23 cellular contexts compared by ENCODE assay signal in genomic region chr14:102195446-102195845, GRCh38. TPM values are rescaled to one million over a fixed set of nuclear protein-coding genes. Genes with fewer than 3 reads are reported as not detected.
DNase-seq lines count a peak whose midpoint lies in the region; ATAC-seq, FAIRE-seq and TF ChIP-seq lines count a peak whose summit lies in the region.
"Had no signal": no experiment of that assay in that cellular context is flagged by ENCODE, and none has a peak within 500 bp of the region (broad histone marks: within the 10 kb centered on the region; RNA-seq: fewer than 3 reads in every experiment).

No MANE protein-coding gene starts in this region.

- H2AFZ ChIP-seq in K562 (ENCODE audit: low read depth, low read length), result no peak overlapping the region

- H3K9me3 Mint-ChIP-seq in WTC11, result no peaks in the 10 kb centered on the region
- H3K9me3 Mint-ChIP-seq: CD4-positive, alpha-beta memory T cell had no signal

- H3K27ac Mint-ChIP-seq in WTC11, result no peak overlapping the region

- in situ Hi-C loops in K562 (cut with MboI), result no loop called here

- no peak overlapping the region for H3K4me3 ChIP-seq in K562
- H3K4me3 ChIP-seq: BLaER1 treated with 17β-estradiol and CSF1 and Interleukin-3, amounts not matched to agents 10 nM and 100 nM had no signal

- TF ChIP-seq RAD21 in K562 (CRISPR knock-in tag; conservative IDR thresholded peaks at IDR 0.05 in 1 of 2, IDR thresholded peaks at IDR 0.05 in 1 of 2), result no peak

- FAIRE-seq in K562 (lab: Jason Lieb, UNC), result no peak
- FAIRE-seq: A204.1, GM12891, H54 had no signal

- WGBS in K562 (ENCODE audit: insufficient coverage, low coverage, missing lambda C conversion rate), result 91% methylated on average over 1 of the region's 1 CpG

- POLR2A ChIA-PET in K562 (lab: Yijun Ruan, JAX), result no interaction called here
- POLR2A ChIA-PET in WTC11 (lab: Charles Lee), result no interaction called here

- no peak overlapping the region for H3K9ac ChIP-seq in K562 (ENCODE audit: insufficient read depth in 1 of 2, low read depth in 2 of 2, low read length in 2 of 2)
- H3K9ac ChIP-seq: BLaER1 treated with 17β-estradiol and CSF1 and Interleukin-3, amounts not matched to agents 10 nM and 100 nM had no signal

- peaks cover 11% of the 10 kb centered on the region for H3K36me3 Mint-ChIP-seq in WTC11

- peak; percentile 17 for DNase-seq in EH (ENCODE audit: low read depth)
- no peak for DNase-seq in K562 (ENCODE audit: extremely low read depth in 1 of 4, low spot score in 3 of 4)
- DNase-seq in fibroblast of peridontal ligament (ENCODE audit: extremely low read depth), result peak; percentile 53
- DNase-seq in substantia nigra (lab: John Stamatoyannopoulos, UW), result no peak
- no peak for DNase-seq in WTC11 (ENCODE audit: low spot score)
- DNase-seq in SIG-M5 (lab: John Stamatoyannopoulos, UW), result no peak
- DNase-seq: CD4-positive, alpha-beta memory T cell; COR-L47; DMS53; EL; GDM1; KG1; MM.1S; NCI-H2029 treated with DMSO at 0.1 percent for 48 hours; NCI-H2227 treated with DMSO at 0.1 percent for 48 hours; Right ventricle myocardium superior; RPMI8226 had no signal

- H3K27me3 Mint-ChIP-seq in WTC11 (ENCODE audit: low read depth), result no peaks in the 10 kb centered on the region
- H3K27me3 Mint-ChIP-seq: CD4-positive, alpha-beta memory T cell had no signal

- H3K4me1 Mint-ChIP-seq in WTC11, result peaks cover 32% of the 10 kb centered on the region

- peaks cover 7% of the 10 kb centered on the region; the same call in 1 of the 2 replicates for H4K20me1 ChIP-seq in K562 (replicated peaks; ENCODE audit: control insufficient read depth, insufficient read depth, low read length)

- CTCF ChIA-PET in K562 (lab: Yijun Ruan, JAX; ENCODE audit: low intra/inter-chr PET ratio) (no interaction called here), WTC11 (lab: Charles Lee) (interaction anchor here (0.6 kb wide), 1 partner anchor 89 kb away, joined by 6 read pairs; no protein-coding TSS in a partner anchor)

- peaks cover 20% of the 10 kb centered on the region for H3K79me2 ChIP-seq in K562 (ENCODE audit: control insufficient read depth, insufficient read depth, low read length)

- H3K9me1 ChIP-seq in K562 (ENCODE audit: control insufficient read depth, insufficient read depth, low read length), result no peaks in the 10 kb centered on the region

- no peak for TF ChIP-seq EP300 in K562 (IDR thresholded peaks at IDR 0.05; ENCODE audit: low read length)

- ATAC-seq in K562 (no peak), HG03175 (IDR thresholded peaks at IDR 0.05; ENCODE audit: unreplicated experiment) (no peak), WTC11 (no peak), GM19395 (IDR thresholded peaks at IDR 0.05; ENCODE audit: unreplicated experiment) (no peak)

- no peaks in the 10 kb centered on the region for H3K27me3 ChIP-seq in K562 (ENCODE audit: control insufficient read depth in 2 of 2, insufficient read depth in 2 of 2, low read length in 2 of 2)
- H3K27me3 ChIP-seq: BLaER1 treated with 17β-estradiol and CSF1 and Interleukin-3, amounts not matched to agents 10 nM and 100 nM had no signal

- no peak overlapping the region for H3K4me3 Mint-ChIP-seq in WTC11
- H3K4me3 Mint-ChIP-seq: CD4-positive, alpha-beta memory T cell had no signal

- peaks cover 3 to 4% of the 10 kb centered on the region in 2 experiments; a peak in 2 of 5 replicates for H3K4me1 ChIP-seq in K562 (replicated peaks in 1 of 2; ENCODE audit: control insufficient read depth in 2 of 2, insufficient read depth in 2 of 2, low read length in 2 of 2)

- TF ChIP-seq POLR2A in K562 (conservative IDR thresholded peaks at IDR 0.05), result no peak

- H3K36me3 ChIP-seq in K562 (ENCODE audit: control insufficient read depth, insufficient read depth, low read length), result peaks cover 39% of the 10 kb centered on the region; the same call in 2 of the 3 replicates

- H3K9me3 ChIP-seq in K562 (replicated peaks; ENCODE audit: control insufficient read depth, insufficient read depth, low read depth, low read length), result no peaks in the 10 kb centered on the region
- H3K9me3 ChIP-seq: BLaER1 treated with 17β-estradiol and CSF1 and Interleukin-3, amounts not matched to agents 10 nM and 100 nM had no signal

- no TSS peak for BruUV-seq in K562 (replicated peaks; lab: Mats Ljungman, UMichigan)

- no peak overlapping the region for H3K4me2 ChIP-seq in K562 (ENCODE audit: insufficient read depth, low read length)
- H3K4me2 ChIP-seq: BLaER1 treated with 17β-estradiol and CSF1 and Interleukin-3, amounts not matched to agents 10 nM and 100 nM had no signal

- H3K27ac ChIP-seq in K562 (ENCODE audit: extremely low read depth, low read depth, low read length) (no peak overlapping the region), substantia nigra (ENCODE audit: low read depth, low read length, poor library complexity, severe bottlenecking) (peak overlapping the region; percentile 97)
- H3K27ac ChIP-seq: BLaER1 treated with 17β-estradiol and CSF1 and Interleukin-3, amounts not matched to agents 10 nM and 100 nM had no signal

- intact Hi-C loops in K562 (cut with micrococcal nuclease), result no loop called here

- TF ChIP-seq CTCF in K562 (IDR thresholded peaks at IDR 0.05 in 2 of 3, conservative IDR thresholded peaks at IDR 0.05 in 1 of 3; ENCODE audit: insufficient read depth in 2 of 3, low read depth in 1 of 3, low read length in 3 of 3), result no peak
- TF ChIP-seq CTCF in WTC11 (IDR thresholded peaks at IDR 0.05), result no peak

TF ChIP-seq in K562, 482 proteins besides CTCF, POLR2A, EP300 and RAD21:
- no peak for TF ChIP-seq ZBTB12 (CRISPR knock-in tag; IDR thresholded peaks at IDR 0.05)
- TF ChIP-seq TFE3 (CRISPR knock-in tag; IDR thresholded peaks at IDR 0.05), result peak; percentile 66

TF ChIP-seq in WTC11, 78 proteins besides CTCF, POLR2A, EP300 and RAD21 (continues in another document):
- TF ChIP-seq SP1 (CRISPR knock-in tag; conservative IDR thresholded peaks at IDR 0.05) (no peak), EMX1 (CRISPR knock-in tag; IDR thresholded peaks at IDR 0.05) (no peak), ARID4B (CRISPR knock-in tag; IDR thresholded peaks at IDR 0.05; ENCODE audit: borderline replicate concordance) (no peak), ZNF671 (CRISPR knock-in tag; IDR thresholded peaks at IDR 0.05) (no peak), FOXP1 (CRISPR knock-in tag; IDR thresholded peaks at IDR 0.05; ENCODE audit: borderline replicate concordance) (no peak), MLX (CRISPR knock-in tag; IDR thresholded peaks at IDR 0.05) (no peak), MYBL2 (CRISPR knock-in tag; IDR thresholded peaks at IDR 0.05) (no peak), NFATC4 (CRISPR knock-in tag; IDR thresholded peaks at IDR 0.05) (no peak)

RNA-seq across cellular contexts. Expression of gene WDR20, which starts 55.7 kb away (rescaled TPM):
- 40.2 and 51.8 TPM in 2 replicates for total RNA-seq in K562 (2011; cell fraction: chromatin; rRNA removed; ENCODE audit: low replicate concordance)
- 22.0 and 24.1 TPM in 2 replicates for total RNA-seq in K562 (2011; cell fraction: nucleolus; rRNA removed)
- 41.4 and 49.4 TPM in 2 replicates for total RNA-seq in K562 (2011; cell fraction: nucleoplasm; rRNA removed)
- total RNA-seq in K562 (2014; rRNA removed) (8.0 and 9.6 TPM in 2 replicates), K562 (2014; rRNA removed; fragmentation: Illumina TruSeq; extraction: Trizol) (12.1 and 13.9 TPM in 2 replicates), K562 (2015; rRNA removed; fragmentation: Illumina TruSeq; extraction: Trizol) (14.7 and 15.3 TPM in 2 replicates), K562 (2021) (13.3 and 16.6 TPM in 2 replicates), WTC11 (2021) (25.6 to 27.5 TPM (median 25.9 TPM) in 3 replicates)
- polyA plus RNA-seq in K562 (2011; rRNA removed) (10.0 and 11.8 TPM in 2 replicates), K562 (2014; fragmentation: Illumina TruSeq; extraction: Trizol) (10.2 and 10.5 TPM in 2 replicates), K562 (2014; fragmentation: Nextera tagmentation; extraction: Ambion mirVana) (10 to 100 TPM in 1 of 2 experiments, 1 to 10 TPM in 1; 7.0 to 12.1 TPM), K562 (2014; rRNA removed) (9.4 and 11.7 TPM in 2 replicates)
- polyA plus RNA-seq in K562 (2011; cell fraction: cytosol; rRNA removed), result 8.6 and 8.7 TPM in 2 replicates
- 12.1 and 12.4 TPM in 2 replicates for polyA plus RNA-seq in K562 (2011; cell fraction: nucleus; rRNA removed)
- polyA plus RNA-seq in K562 (2012), result 7.8 and 9.6 TPM in 2 replicates
- 23.3 and 23.9 TPM in 2 replicates for polyA minus RNA-seq in K562 (2011; rRNA and poly(A)+ RNA removed)
- 11.5 and 17.4 TPM in 2 replicates for polyA minus RNA-seq in K562 (2011; cell fraction: cytosol; rRNA and poly(A)+ RNA removed)
- polyA minus RNA-seq in K562 (2011; cell fraction: nucleus; rRNA and poly(A)+ RNA removed), result 7.7 and 15.2 TPM in 2 replicates

Comparison
In these comparisons a context has a peak if more than half of its experiments do, and no peak if none do; other contexts are left out.
1. DNase-seq: peak in EH (single experiment) and fibroblast of peridontal ligament (single experiment); none in K562 (0 of 4), substantia nigra (0 of 49), WTC11 (single experiment) and SIG-M5 (single experiment).